ENCODE assay signal across 8 cellular contexts in genomic region chr16:67480833-67481560, GRCh38.
DNase-seq lines count a peak whose midpoint lies in the region; ATAC-seq and TF ChIP-seq lines count a peak whose summit lies in the region.

Gene ATP6V0D1 (minus strand): TSS chr16:67481157. CDS start chr16:67481086, 71 bp downstream.

- peaks cover 50% of the 10 kb centered on the region for H3K4me1 Mint-ChIP-seq in central memory CD8-positive, alpha-beta T cell

- H3K27me3 Mint-ChIP-seq in central memory CD8-positive, alpha-beta T cell = no peaks in the 10 kb centered on the region

- ATAC-seq in GM19025 (IDR thresholded peaks at IDR 0.05; ENCODE audit: low read depth, unreplicated experiment) = peak; percentile 94
- peak; percentile 90 for ATAC-seq in HG03342 (IDR thresholded peaks at IDR 0.05; ENCODE audit: unreplicated experiment)
- ATAC-seq in central memory CD8-positive, alpha-beta T cell (replicated peaks; ENCODE audit: extremely low read depth, poor library complexity, severe bottlenecking) = peak; percentile 89

- H3K4me3 Mint-ChIP-seq in central memory CD8-positive, alpha-beta T cell = peak within 1 kb of the TSS; percentile 99

- TF ChIP-seq CTCF in AG10803 (conservative IDR thresholded peaks at IDR 0.05; ENCODE audit: low read length) = peak; percentile 77

- DNase-seq in AG10803 (ENCODE audit: low read depth) = peak; percentile 96
- DNase-seq in NCI-H345 treated with DMSO at 0.1 percent for 48 hours (lab: John Stamatoyannopoulos, UW; ENCODE audit: unreplicated experiment) = peak; percentile 89
- peak; percentile 95 for DNase-seq in activated CD4-positive, CD25-positive, alpha-beta regulatory T cell treated with anti-CD3 and anti-CD28 coated beads, Interleukin-2, amount 50 U/mL, for 16 hours (ENCODE audit: low read depth, low spot score)
- DNase-seq in central memory CD8-positive, alpha-beta T cell (ENCODE audit: low spot score in 2 of 2) = peak; percentile 98 to 99
- DNase-seq in iris pigment epithelial cell (ENCODE audit: low read depth) = peak; percentile 97
- DNase-seq in stimulated activated CD4-positive, alpha-beta T cell treated with anti-CD3 and anti-CD28 coated beads, Interleukin-12 subunit alpha, Interleukin-12 subunit beta, amount 100 ng/mL, for 4 hours = peak; percentile 98

- H3K36me3 Mint-ChIP-seq in central memory CD8-positive, alpha-beta T cell (ENCODE audit: insufficient read depth) = peaks cover 23% of the 10 kb centered on the region

- H3K9me3 Mint-ChIP-seq in central memory CD8-positive, alpha-beta T cell = no peaks in the 10 kb centered on the region

- peak within 1 kb of the TSS; percentile 99 for H3K27ac Mint-ChIP-seq in central memory CD8-positive, alpha-beta T cell (ENCODE audit: low read depth)

- H3K4me3 ChIP-seq in AG10803 (ENCODE audit: low read length) = peak within 1 kb of the TSS; percentile 98

Comparison
In these comparisons a context has a peak if more than half of its experiments do, and no peak if none do; other contexts are left out.
1. Peak in every context shown above with its lines: DNase-seq, ATAC-seq and H3K4me3 ChIP-seq.